25 cellular contexts compared by ENCODE assay signal in genomic region chr11:84655729-84656128, GRCh38.
"Had no signal": no experiment of that assay in that cellular context is flagged by ENCODE, and none has a peak within 500 bp of the region (broad histone marks: within the 10 kb centered on the region; RNA-seq: fewer than 3 reads in every experiment).

No MANE protein-coding gene starts in this region.

- FAIRE-seq: bronchial epithelial cell, small intestine, urothelium cell line had no signal

- H3K9me3 ChIP-seq: neutrophil, ovary, sigmoid colon, thoracic aorta had no signal

- ATAC-seq: activated naive CD4-positive, alpha-beta T cell treated with anti-CD3 and anti-CD28 coated beads, Interleukin-2, amount 50 U/mL, for 72 hours; activated T-cell treated with anti-CD3 and anti-CD28 coated beads, Interleukin-2, amount 50 U/mL, for 72 hours; esophagus mucosa; foreskin keratinocyte; heart left ventricle; left ventricle myocardium superior; stimulated activated effector memory CD8-positive, alpha-beta T cell treated with anti-CD3 and anti-CD28 coated beads, Interleukin-12 subunit alpha, Interleukin-12 subunit beta, amount 100 ng/mL, for 72 hours had no signal

- H3K27me3 ChIP-seq: foreskin keratinocyte, heart left ventricle, neutrophil, ovary, sigmoid colon had no signal

- DNase-seq: activated CD4-positive, alpha-beta T cell treated with anti-CD3 and anti-CD28 coated beads for 4 hours; activated CD4-positive, alpha-beta T cell treated with anti-CD3 and anti-CD28 coated beads, Interleukin-2, amount 50 U/mL, for 4 hours; activated naive CD4-positive, alpha-beta T cell; activated T-cell treated with anti-CD3 and anti-CD28 coated beads for 4 hours; activated T-cell treated with anti-CD3 and anti-CD28 coated beads, Interleukin-2, amount 50 U/mL, for 72 hours; anterior cingulate cortex; endodermal cell; heart left ventricle; hypothalamus; islet precursor cell; left ventricle myocardium superior; mammary epithelial cell; ovary; sigmoid colon; small intestine; stimulated activated CD4-positive, alpha-beta T cell treated with anti-CD3 and anti-CD28 coated beads, Interleukin-4, amount 100 ng/mL, for 24 hours; trophoblast cell had no signal

- H3K4me3 ChIP-seq: heart left ventricle, ovary, sigmoid colon, thoracic aorta had no signal

- H3K4me1 ChIP-seq: foreskin keratinocyte, sigmoid colon had no signal

- H3K36me3 ChIP-seq: heart left ventricle, neutrophil, ovary, sigmoid colon, thoracic aorta had no signal

- H3K27ac ChIP-seq: foreskin keratinocyte, heart left ventricle, neutrophil, ovary, sigmoid colon, thoracic aorta had no signal
